ENCODE assay signal across 13 cellular contexts in genomic region chr21:37225440-37225839, GRCh38. TPM values are rescaled to one million over a fixed set of nuclear protein-coding genes. Genes with fewer than 3 reads are reported as not detected.
DNase-seq lines count a peak whose midpoint lies in the region; ATAC-seq and TF ChIP-seq lines count a peak whose summit lies in the region.
"Had no signal": no experiment of that assay in that cellular context is flagged by ENCODE, and none has a peak within 500 bp of the region (broad histone marks: within the 10 kb centered on the region; RNA-seq: fewer than 3 reads in every experiment).

No MANE protein-coding gene starts in this region.

- no peaks in the 10 kb centered on the region for H3K9me3 ChIP-seq in spleen
- H3K9me3 ChIP-seq: right lobe of liver had no signal

- intact Hi-C loops in spleen (cut with DNase I; ENCODE audit: low total_unique reads), result no loop called here

- POLR2A ChIA-PET in GM10248 (lab: Yijun Ruan, JAX), result no interaction called here

- peaks cover 11% of the 10 kb centered on the region for H3K36me3 Mint-ChIP-seq in natural killer cell treated with Interleukin-12 subunit alpha and Interleukin-12 subunit beta and Interleukin-15 and Interleukin-18, amount 100 ng/mL, for 72 hours
- peaks cover 67% of the 10 kb centered on the region for H3K36me3 Mint-ChIP-seq in stimulated activated naive CD8-positive, alpha-beta T cell treated with anti-CD3 and anti-CD28 coated beads, Interleukin-15, Interleukin-2, amounts not matched to agents 100 ng/mL and 50 ng/mL, for 24 hours (ENCODE audit: low read depth)

- TF ChIP-seq CTCF in GM10248 (IDR thresholded peaks at IDR 0.05; ENCODE audit: control extremely low read depth, extremely low read depth, low read depth, missing control alignments) (no peak), spleen (IDR thresholded peaks at IDR 0.05 in 8 of 11, conservative IDR thresholded peaks at IDR 0.05 in 3 of 11) (no peak)

- H3K27ac Mint-ChIP-seq in natural killer cell treated with Interleukin-12 subunit alpha and Interleukin-12 subunit beta and Interleukin-15 and Interleukin-18, amount 100 ng/mL, for 72 hours, result peak overlapping the region; percentile 77 to 86
- H3K27ac Mint-ChIP-seq in stimulated activated naive CD8-positive, alpha-beta T cell treated with anti-CD3 and anti-CD28 coated beads, Interleukin-15, Interleukin-2, amounts not matched to agents 100 ng/mL and 50 ng/mL, for 24 hours, result peak overlapping the region; percentile 90
- H3K27ac Mint-ChIP-seq: HFFc6 had no signal

- peak overlapping the region; percentile 76 for H3K4me3 Mint-ChIP-seq in natural killer cell treated with Interleukin-12 subunit alpha and Interleukin-12 subunit beta and Interleukin-15 and Interleukin-18, amount 100 ng/mL, for 72 hours
- peak overlapping the region; percentile 63 for H3K4me3 Mint-ChIP-seq in stimulated activated naive CD8-positive, alpha-beta T cell treated with anti-CD3 and anti-CD28 coated beads, Interleukin-15, Interleukin-2, amounts not matched to agents 100 ng/mL and 50 ng/mL, for 24 hours
- H3K4me3 Mint-ChIP-seq: HFFc6 had no signal

- peaks cover 2 to 77% (median 60%) of the 10 kb centered on the region in 6 donors for H3K36me3 ChIP-seq in spleen

- DNase-seq in activated CD4-positive, CD25-positive, alpha-beta regulatory T cell treated with anti-CD3 and anti-CD28 coated beads, Interleukin-2, amount 50 U/mL, for 72 hours, result no peak
- peak; percentile 63 to 75 for DNase-seq in activated T-cell treated with anti-CD3 and anti-CD28 coated beads, Interleukin-2, amount 50 U/mL, for 48 hours
- peak; percentile 88 for DNase-seq in natural killer cell treated with Interleukin-12 subunit alpha and Interleukin-12 subunit beta and Interleukin-15 and Interleukin-18, amount 100 ng/mL, for 72 hours (ENCODE audit: low spot score)
- no peak for DNase-seq in GM10248 (ENCODE audit: extremely low spot score)
- no peak for DNase-seq in NCI-H187 treated with DMSO at 0.1 percent for 48 hours (lab: John Stamatoyannopoulos, UW)
- DNase-seq in spleen, result no peak
- DNase-seq: glutamatergic neuron, HFFc6, mesendoderm, NCI-H2081, right lobe of liver had no signal

- peaks cover 0 to 47% (median 23%) of the 10 kb centered on the region in 6 donors for H3K4me1 ChIP-seq in spleen
- H3K4me1 ChIP-seq: right lobe of liver had no signal

- H3K9me3 Mint-ChIP-seq in natural killer cell treated with Interleukin-12 subunit alpha and Interleukin-12 subunit beta and Interleukin-15 and Interleukin-18, amount 100 ng/mL, for 72 hours, result no peaks in the 10 kb centered on the region
- no peaks in the 10 kb centered on the region for H3K9me3 Mint-ChIP-seq in stimulated activated naive CD8-positive, alpha-beta T cell treated with anti-CD3 and anti-CD28 coated beads, Interleukin-15, Interleukin-2, amounts not matched to agents 100 ng/mL and 50 ng/mL, for 24 hours

- ATAC-seq in activated CD4-positive, CD25-positive, alpha-beta regulatory T cell treated with anti-CD3 and anti-CD28 coated beads, Interleukin-2, amount 50 U/mL, for 24 hours, result peak; percentile 42 to 44
- peak; percentile 70 to 76 for ATAC-seq in natural killer cell treated with Interleukin-12 subunit alpha and Interleukin-12 subunit beta and Interleukin-15 and Interleukin-18, amount 100 ng/mL, for 72 hours

- CTCF ChIA-PET in GM10248 (lab: Yijun Ruan, JAX), result interaction anchor here (1.2 kb wide), 1 partner anchor 140 kb away, joined by 3 read pairs; no protein-coding TSS in a partner anchor

- no peaks in the 10 kb centered on the region for H3K27me3 Mint-ChIP-seq in natural killer cell treated with Interleukin-12 subunit alpha and Interleukin-12 subunit beta and Interleukin-15 and Interleukin-18, amount 100 ng/mL, for 72 hours
- H3K27me3 Mint-ChIP-seq in stimulated activated naive CD8-positive, alpha-beta T cell treated with anti-CD3 and anti-CD28 coated beads, Interleukin-15, Interleukin-2, amounts not matched to agents 100 ng/mL and 50 ng/mL, for 24 hours, result no peaks in the 10 kb centered on the region

- WGBS in spleen, 5 donors, result 31 to 58% (median 39%) methylated on average over 15 of the region's 15 CpGs

- peak overlapping the region in 3 of 8 donors; percentile 47 to 66 (median 60) for H3K27ac ChIP-seq in spleen
- H3K27ac ChIP-seq: right lobe of liver had no signal

- H3K4me1 Mint-ChIP-seq in natural killer cell treated with Interleukin-12 subunit alpha and Interleukin-12 subunit beta and Interleukin-15 and Interleukin-18, amount 100 ng/mL, for 72 hours (ENCODE audit: low read depth in 2 of 2), result peaks cover 53 to 60% of the 10 kb centered on the region in 2 donors
- peaks cover 61% of the 10 kb centered on the region for H3K4me1 Mint-ChIP-seq in stimulated activated naive CD8-positive, alpha-beta T cell treated with anti-CD3 and anti-CD28 coated beads, Interleukin-15, Interleukin-2, amounts not matched to agents 100 ng/mL and 50 ng/mL, for 24 hours (ENCODE audit: low read depth)

- peak overlapping the region in 1 of 8 donors; percentile 11 for H3K4me3 ChIP-seq in spleen
- H3K4me3 ChIP-seq: right lobe of liver had no signal

- TF ChIP-seq POLR2A in spleen (IDR thresholded peaks at IDR 0.05), result no peak

- H3K27me3 ChIP-seq in spleen (replicated peaks in 1 of 7), result no peaks in the 10 kb centered on the region
- H3K27me3 ChIP-seq: right lobe of liver had no signal

RNA-seq across cellular contexts. Expression of gene VPS26C, which starts 41.7 kb away (rescaled TPM):
- total RNA-seq in natural killer cell treated with Interleukin-12 subunit alpha and Interleukin-12 subunit beta and Interleukin-15 and Interleukin-18, amount 100 ng/mL, for 72 hours, result 10 to 100 TPM; 62.0 to 87.0 TPM
- total RNA-seq in spleen, result 10 to 100 TPM; 48.7 to 76.9 (median 58.4) TPM
- polyA plus RNA-seq in spleen, result 10 to 100 TPM; 17.0 to 23.5 (median 18.6) TPM

Comparison
In these comparisons a context has a peak if more than half of its experiments do, and no peak if none do; other contexts are left out.
1. DNase-seq: peak in activated T-cell treated with anti-CD3 and anti-CD28 coated beads, Interleukin-2, amount 50 U/mL, for 48 hours (2 of 2) and natural killer cell treated with Interleukin-12 subunit alpha and Interleukin-12 subunit beta and Interleukin-15 and Interleukin-18, amount 100 ng/mL, for 72 hours (single experiment); none in activated CD4-positive, CD25-positive, alpha-beta regulatory T cell treated with anti-CD3 and anti-CD28 coated beads, Interleukin-2, amount 50 U/mL, for 72 hours (single experiment), GM10248 (single experiment), NCI-H187 treated with DMSO at 0.1 percent for 48 hours (single experiment) and spleen (single experiment).